In genomic region chr1:30801826-30802198, GRCh38 we compare ENCODE assay signal across 8 cellular contexts. TPM values are rescaled to one million over a fixed set of nuclear protein-coding genes. Genes with fewer than 3 reads are reported as not detected.
A peak's percentile ranks its signal among the peaks of the same experiment; 100 is the strongest.
DNase-seq lines count a peak whose midpoint lies in the region; ATAC-seq and TF ChIP-seq lines count a peak whose summit lies in the region.

No MANE protein-coding gene starts in this region.

- H3K36me3 Mint-ChIP-seq in activated CD4-positive, alpha-beta T cell treated with anti-CD3 and anti-CD28 coated beads, Interleukin-2, amount 10 ng/mL, durations not matched to agents 7 days and 5 days (ENCODE audit: low read depth): no peaks in the 10 kb centered on the region

- CTCF ChIA-PET in activated CD4-positive, alpha-beta T cell treated with anti-CD3 and anti-CD28 coated beads, Interleukin-2, amount 10 ng/mL, durations not matched to agents 7 days and 5 days (lab: Charles Lee): interaction anchor here (0.7 to 3.8 kb wide), 22 partner anchors 9 to 262 kb away, joined by 3 to 26 read pairs (median 4); no protein-coding TSS in a partner anchor

- no peak overlapping the region for H3K27ac Mint-ChIP-seq in activated CD4-positive, alpha-beta T cell treated with anti-CD3 and anti-CD28 coated beads, Interleukin-2, amount 10 ng/mL, durations not matched to agents 7 days and 5 days

- H3K27ac ChIP-seq in coronary artery: no peak overlapping the region
- no peak overlapping the region for H3K27ac ChIP-seq in liver (ENCODE audit: low read depth in 1 of 2, low read length in 2 of 2)

- TF ChIP-seq CTCF in coronary artery (IDR thresholded peaks at IDR 0.05) (peak; percentile 98), liver (IDR thresholded peaks at IDR 0.05; ENCODE audit: low read depth, low read length, missing input control) (peak; percentile 94)

- DNase-seq in 8988T: peak; percentile 46
- peak; percentile 68 for DNase-seq in GM19238 (ENCODE audit: insufficient read length, low spot score)
- peak; percentile 28 for DNase-seq in NCI-H446 treated with DMSO at 0.1 percent for 48 hours (lab: John Stamatoyannopoulos, UW)
- DNase-seq in activated CD4-positive, alpha-beta T cell treated with anti-CD3 and anti-CD28 coated beads, Interleukin-2, amount 10 ng/mL, durations not matched to agents 7 days and 5 days: peak; percentile 78
- DNase-seq in coronary artery (ENCODE audit: low spot score): peak; percentile 86
- peak; percentile 72 to 84 for DNase-seq in stimulated activated CD4-positive, alpha-beta T cell treated with anti-CD3 and anti-CD28 coated beads, Interleukin-4, amount 100 ng/mL, for 48 hours (ENCODE audit: low read depth in 2 of 2)

- peaks cover 38% of the 10 kb centered on the region for H3K27me3 Mint-ChIP-seq in activated CD4-positive, alpha-beta T cell treated with anti-CD3 and anti-CD28 coated beads, Interleukin-2, amount 10 ng/mL, durations not matched to agents 7 days and 5 days

- H3K4me3 ChIP-seq in coronary artery (no peak overlapping the region), liver (ENCODE audit: low read depth in 1 of 3, low read length in 3 of 3) (no peak overlapping the region)

- no peaks in the 10 kb centered on the region for H3K9me3 Mint-ChIP-seq in activated CD4-positive, alpha-beta T cell treated with anti-CD3 and anti-CD28 coated beads, Interleukin-2, amount 10 ng/mL, durations not matched to agents 7 days and 5 days

- H3K9me3 ChIP-seq in liver (ENCODE audit: control insufficient read depth in 4 of 4, low read length in 3 of 4): no peaks in the 10 kb centered on the region

- H3K4me1 Mint-ChIP-seq in activated CD4-positive, alpha-beta T cell treated with anti-CD3 and anti-CD28 coated beads, Interleukin-2, amount 10 ng/mL, durations not matched to agents 7 days and 5 days: peaks cover 6% of the 10 kb centered on the region

- 2% methylated on average over 18 of the region's 18 CpGs for WGBS in liver

- no peaks in the 10 kb centered on the region for H3K36me3 ChIP-seq in liver (ENCODE audit: control insufficient read depth in 4 of 4, insufficient read depth in 3 of 4, low read depth in 1 of 4, low read length in 3 of 4)

- H3K9ac ChIP-seq in liver (ENCODE audit: low read depth in 1 of 2, low read length in 2 of 2): no peak overlapping the region

- peaks cover 0 to 7% (median 0%) of the 10 kb centered on the region in 4 donors for H3K27me3 ChIP-seq in liver (ENCODE audit: control insufficient read depth in 4 of 4, insufficient read depth in 4 of 4, low read length in 3 of 4)

- no peak for ATAC-seq in GM21576 (IDR thresholded peaks at IDR 0.05; ENCODE audit: unreplicated experiment)

- peak; percentile 96 to 97 for TF ChIP-seq RAD21 in liver (IDR thresholded peaks at IDR 0.05)

- peaks cover 0 to 4% (median 2%) of the 10 kb centered on the region in 4 donors for H3K4me1 ChIP-seq in liver (ENCODE audit: control insufficient read depth in 4 of 4, insufficient read depth in 4 of 4, low read length in 3 of 4)

- H3K4me3 Mint-ChIP-seq in activated CD4-positive, alpha-beta T cell treated with anti-CD3 and anti-CD28 coated beads, Interleukin-2, amount 10 ng/mL, durations not matched to agents 7 days and 5 days: no peak overlapping the region

- POLR2A ChIA-PET in activated CD4-positive, alpha-beta T cell treated with anti-CD3 and anti-CD28 coated beads, Interleukin-2, amount 10 ng/mL, durations not matched to agents 7 days and 5 days (lab: Charles Lee): no interaction called here

TF ChIP-seq in liver, 16 proteins besides CTCF, POLR2A, EP300 and RAD21:
- TF ChIP-seq FOXA1 (IDR thresholded peaks at IDR 0.05): no peak

RNA-seq across cellular contexts. Expression of gene LAPTM5, which starts 44.2 kb away (rescaled TPM):
- total RNA-seq in activated CD4-positive, alpha-beta T cell treated with anti-CD3 and anti-CD28 coated beads, Interleukin-2, amount 10 ng/mL, durations not matched to agents 7 days and 5 days: 100 to 1,000 TPM; 481 to 584 TPM
- total RNA-seq in liver: 10 to 100 TPM; 22.3 to 33.8 TPM
- 10 to 100 TPM; 18.0 to 46.2 TPM for polyA plus RNA-seq in liver

Comparison
In these comparisons a context has a peak if more than half of its experiments do, and no peak if none do; other contexts are left out.
1. DNase-seq: peak in every context shown above with its lines; median percentile 86 in coronary artery; 78 in activated CD4-positive, alpha-beta T cell treated with anti-CD3 and anti-CD28 coated beads, Interleukin-2, amount 10 ng/mL, durations not matched to agents 7 days and 5 days; 78 in stimulated activated CD4-positive, alpha-beta T cell treated with anti-CD3 and anti-CD28 coated beads, Interleukin-4, amount 100 ng/mL, for 48 hours; 68 in GM19238; 46 in 8988T; 28 in NCI-H446 treated with DMSO at 0.1 percent for 48 hours.
2. RNA of gene LAPTM5, which starts 44.2 kb away (total RNA-seq): 481 to 584 TPM in activated CD4-positive, alpha-beta T cell treated with anti-CD3 and anti-CD28 coated beads, Interleukin-2, amount 10 ng/mL, durations not matched to agents 7 days and 5 days; 22.3 to 33.8 TPM in liver; every median in the first group is over 10 times any median in the second.